In the genomic region with DNA sequence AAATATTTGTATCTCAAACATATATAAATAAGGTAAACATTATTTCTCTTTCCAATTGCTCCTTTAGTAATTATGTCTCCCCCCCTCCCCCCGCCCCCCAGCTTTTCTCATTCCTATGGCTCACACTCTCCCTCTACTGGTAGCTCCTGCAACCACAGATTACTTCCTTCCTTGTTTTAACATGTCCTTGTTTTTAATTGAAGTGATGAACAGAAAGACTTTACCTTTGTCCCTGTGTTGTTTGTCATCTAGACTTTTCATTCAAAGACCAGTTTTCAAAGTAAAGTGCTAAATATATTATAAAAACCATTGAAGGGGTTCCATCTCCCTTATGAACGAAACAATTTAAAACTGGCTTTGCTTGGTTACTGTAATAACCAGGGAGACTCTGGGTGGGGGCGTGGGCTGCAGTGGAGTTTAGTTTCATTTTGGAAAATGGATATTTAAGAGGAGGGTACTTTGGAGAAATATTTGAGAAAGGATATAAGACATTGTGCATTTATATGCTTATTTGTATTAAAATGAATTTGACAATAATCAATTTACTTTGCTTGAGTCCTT, we compare ENCODE assay signal across 8 cellular contexts.
A peak's percentile ranks its signal among the peaks of the same experiment; 100 is the strongest.
DNase-seq lines count a peak whose midpoint lies in the region; ATAC-seq and TF ChIP-seq lines count a peak whose summit lies in the region.

No MANE protein-coding gene starts in this region.

- no peak for TF ChIP-seq POLR2A in sigmoid colon (IDR thresholded peaks at IDR 0.05)

- no peaks in the 10 kb centered on the region for H3K9me3 Mint-ChIP-seq in neural progenitor cell

- H3K4me1 ChIP-seq in NT2/D1 (ENCODE audit: insufficient read depth, insufficient read length) = no peaks in the 10 kb centered on the region
- H3K4me1 ChIP-seq in neural progenitor cell = peaks cover 2% of the 10 kb centered on the region
- no peaks in the 10 kb centered on the region for H3K4me1 ChIP-seq in sigmoid colon

- H3K27ac ChIP-seq in neural progenitor cell = no peak overlapping the region
- H3K27ac ChIP-seq in sigmoid colon = no peak overlapping the region

- no peaks in the 10 kb centered on the region for H3K27me3 Mint-ChIP-seq in neural progenitor cell (ENCODE audit: insufficient read depth, low read depth)

- WGBS in sigmoid colon, 2 donors = 28 to 41% methylated on average over 3 of the region's 3 CpGs

- no peak overlapping the region for H3K4me3 ChIP-seq in GM06990 (replicated peaks; ENCODE audit: low read depth, low read length)
- H3K4me3 ChIP-seq in NT2/D1 (ENCODE audit: insufficient read length, low read depth) = no peak overlapping the region
- H3K4me3 ChIP-seq in neural progenitor cell = no peak overlapping the region
- H3K4me3 ChIP-seq in sigmoid colon = no peak overlapping the region

- H3K36me3 ChIP-seq in GM06990 (ENCODE audit: control insufficient read depth, insufficient read depth, low read length) (no peaks in the 10 kb centered on the region), NT2/D1 (ENCODE audit: insufficient read depth, insufficient read length, low read length) (no peaks in the 10 kb centered on the region), neural progenitor cell (no peaks in the 10 kb centered on the region), sigmoid colon (no peaks in the 10 kb centered on the region)

- intact Hi-C loops in sigmoid colon (cut with DNase I) = no loop called here

- peak; percentile 81 for TF ChIP-seq CTCF in GM06990 (IDR thresholded peaks at IDR 0.05; ENCODE audit: insufficient read depth, low read length, poor library complexity, severe bottlenecking)
- TF ChIP-seq CTCF in neural progenitor cell (IDR thresholded peaks at IDR 0.05) = peak; percentile 73
- TF ChIP-seq CTCF in sigmoid colon (IDR thresholded peaks at IDR 0.05) = peak in 1 of 4 experiments; percentile 49

- no peaks in the 10 kb centered on the region for H3K79me2 ChIP-seq in neural progenitor cell (ENCODE audit: low read depth)

- DNase-seq in A172 (ENCODE audit: low spot score) (peak; percentile 55), GM06990 (ENCODE audit: extremely low read depth, insufficient read length) (no peak), NT2/D1 (ENCODE audit: low read depth, low spot score) (peak; percentile 16), dedifferentiated amniotic fluid mesenchymal stem cell (ENCODE audit: extremely low spot score) (peak; percentile 49), neural progenitor cell (ENCODE audit: low spot score) (peak; percentile 56), sigmoid colon (no peak), retina (no peak)

- ATAC-seq in HG03103 (IDR thresholded peaks at IDR 0.05; ENCODE audit: low read depth, unreplicated experiment) = peak; percentile 58

- H3K27me3 ChIP-seq in GM06990 (replicated peaks; ENCODE audit: control insufficient read depth, insufficient read depth, low read length) (no peaks in the 10 kb centered on the region), NT2/D1 (ENCODE audit: insufficient read depth, insufficient read length) (no peaks in the 10 kb centered on the region), neural progenitor cell (no peaks in the 10 kb centered on the region), sigmoid colon (no peaks in the 10 kb centered on the region)

- H3K9me3 ChIP-seq in NT2/D1 (ENCODE audit: insufficient read depth, low read length) = no peaks in the 10 kb centered on the region
- H3K9me3 ChIP-seq in neural progenitor cell (ENCODE audit: low read depth) = no peaks in the 10 kb centered on the region
- H3K9me3 ChIP-seq in sigmoid colon = no peaks in the 10 kb centered on the region

- H3K9ac ChIP-seq in NT2/D1 (ENCODE audit: insufficient read length, low read depth) (no peak overlapping the region), neural progenitor cell (no peak overlapping the region)

- TF ChIP-seq EP300 in sigmoid colon (IDR thresholded peaks at IDR 0.05) = no peak

- no peak overlapping the region for H3K4me3 Mint-ChIP-seq in neural progenitor cell

- no peak overlapping the region for H3K27ac Mint-ChIP-seq in neural progenitor cell

- H3K4me1 Mint-ChIP-seq in neural progenitor cell = no peaks in the 10 kb centered on the region

- H3K4me2 ChIP-seq in neural progenitor cell = no peak overlapping the region

- no peaks in the 10 kb centered on the region for H4K20me1 ChIP-seq in neural progenitor cell (ENCODE audit: low read depth)

- no peaks in the 10 kb centered on the region for H3F3A ChIP-seq in neural progenitor cell (ENCODE audit: low read depth)

- peak overlapping the region; percentile 94 for H2AFZ ChIP-seq in neural progenitor cell (replicated peaks)

- no peaks in the 10 kb centered on the region for H3K36me3 Mint-ChIP-seq in neural progenitor cell

Comparison
In these comparisons a context has a peak if more than half of its experiments do, and no peak if none do; other contexts are left out.
1. DNase-seq: peak in A172 (single experiment), NT2/D1 (single experiment), dedifferentiated amniotic fluid mesenchymal stem cell (single experiment) and neural progenitor cell (single experiment); none in GM06990 (single experiment), sigmoid colon (single experiment) and retina (single experiment).